Comparison of ENCODE assay signal across 17 cellular contexts in genomic region chr9:122808141-122808540, GRCh38. TPM values are rescaled to one million over a fixed set of nuclear protein-coding genes. Genes with fewer than 3 reads are reported as not detected.
"Had no signal": no experiment of that assay in that cellular context is flagged by ENCODE, and none has a peak within 500 bp of the region (broad histone marks: within the 10 kb centered on the region; RNA-seq: fewer than 3 reads in every experiment).

No MANE protein-coding gene starts in this region.

- H3K27ac ChIP-seq: brain microvascular endothelial cell, parathyroid adenoma, tibial nerve, vagina, WERI-Rb-1 had no signal

- H3K4me3 Mint-ChIP-seq: activated naive CD4-positive, alpha-beta T cell treated with anti-CD3 and anti-CD28 coated beads, Interleukin-2, amount 10 ng/mL, durations not matched to agents 7 days and 5 days; dendritic cell treated with granulocyte-macrophage colony-stimulating factor and Interleukin-4, amounts not matched to agents 40 ng/mL and 50 ng/mL, for 4 days; T-cell had no signal

- H3K9ac ChIP-seq: parathyroid adenoma had no signal

- H3K9me3 Mint-ChIP-seq: activated naive CD4-positive, alpha-beta T cell treated with anti-CD3 and anti-CD28 coated beads, Interleukin-2, amount 10 ng/mL, durations not matched to agents 7 days and 5 days; dendritic cell treated with granulocyte-macrophage colony-stimulating factor and Interleukin-4, amounts not matched to agents 40 ng/mL and 50 ng/mL, for 4 days; T-cell had no signal

- H3K9me3 ChIP-seq: tibial nerve, vagina had no signal

- DNase-seq: activated CD4-positive, alpha-beta T cell treated with anti-CD3 and anti-CD28 coated beads for 4 hours; activated naive CD4-positive, alpha-beta T cell treated with anti-CD3 and anti-CD28 coated beads, Interleukin-2, amount 10 ng/mL, durations not matched to agents 7 days and 5 days; brain microvascular endothelial cell; cerebellar nuclear complex; hippocampal formation; stimulated activated CD4-positive, alpha-beta T cell treated with anti-CD3 and anti-CD28 coated beads, Interleukin-4, amount 100 ng/mL, for 4 hours; T-cell; WERI-Rb-1 had no signal

- H3K4me1 ChIP-seq: parathyroid adenoma, vagina had no signal

- H3K36me3 ChIP-seq: brain microvascular endothelial cell, vagina, WERI-Rb-1 had no signal

- H3K27me3 Mint-ChIP-seq: activated naive CD4-positive, alpha-beta T cell treated with anti-CD3 and anti-CD28 coated beads, Interleukin-2, amount 10 ng/mL, durations not matched to agents 7 days and 5 days; dendritic cell treated with granulocyte-macrophage colony-stimulating factor and Interleukin-4, amounts not matched to agents 40 ng/mL and 50 ng/mL, for 4 days; T-cell had no signal

- H3K4me3 ChIP-seq: tibial nerve, vagina had no signal

- H3K36me3 Mint-ChIP-seq: activated naive CD4-positive, alpha-beta T cell treated with anti-CD3 and anti-CD28 coated beads, Interleukin-2, amount 10 ng/mL, durations not matched to agents 7 days and 5 days had no signal

- H3K27me3 ChIP-seq: brain microvascular endothelial cell, tibial nerve, vagina had no signal

- H3K27ac Mint-ChIP-seq: activated naive CD4-positive, alpha-beta T cell treated with anti-CD3 and anti-CD28 coated beads, Interleukin-2, amount 10 ng/mL, durations not matched to agents 7 days and 5 days; dendritic cell treated with granulocyte-macrophage colony-stimulating factor and Interleukin-4, amounts not matched to agents 40 ng/mL and 50 ng/mL, for 4 days; T-cell had no signal

RNA-seq across cellular contexts. Expression of gene OR1K1, which starts 8.2 kb away (rescaled TPM):
- total RNA-seq: epithelial cell of proximal tubule, renal cortical epithelial cell, skeletal muscle tissue, subcutaneous adipose tissue, T-cell, tibial nerve, vagina had no signal

RNA-seq across cellular contexts. Expression of gene OR5C1, which starts 19.4 kb away (rescaled TPM):
- total RNA-seq: epithelial cell of proximal tubule, lower leg skin, renal cortical epithelial cell, skeletal muscle tissue, subcutaneous adipose tissue, T-cell, tibial nerve, vagina had no signal
